Comparison of ENCODE assay signal across 16 cellular contexts in genomic region chr1:30786264-30786991, GRCh38. TPM values are rescaled to one million over a fixed set of nuclear protein-coding genes. Genes with fewer than 3 reads are reported as not detected.
DNase-seq lines count a peak whose midpoint lies in the region; ATAC-seq and TF ChIP-seq lines count a peak whose summit lies in the region.
"Had no signal": no experiment of that assay in that cellular context is flagged by ENCODE, and none has a peak within 500 bp of the region (broad histone marks: within the 10 kb centered on the region; RNA-seq: fewer than 3 reads in every experiment).

No MANE protein-coding gene starts in this region.

- H4K20me1 ChIP-seq in BLaER1, result peaks cover 12% of the 10 kb centered on the region

- peaks cover 49% of the 10 kb centered on the region for H3K4me1 ChIP-seq in BLaER1
- H3K4me1 ChIP-seq in SJSA1 (replicated peaks), result peaks cover 23% of the 10 kb centered on the region
- peaks cover 28% of the 10 kb centered on the region for H3K4me1 ChIP-seq in left ventricle myocardium inferior

- ATAC-seq in HG02938 (IDR thresholded peaks at IDR 0.05; ENCODE audit: unreplicated experiment), result no peak
- ATAC-seq: SK-N-SH treated with all-trans-retinoic acid at 6 μM for 48 hours had no signal

- H3K4me3 ChIP-seq in BLaER1, result no peak overlapping the region
- no peak overlapping the region for H3K4me3 ChIP-seq in SJSA1
- no peak overlapping the region for H3K4me3 ChIP-seq in left ventricle myocardium inferior
- H3K4me3 ChIP-seq: MG63 had no signal

- H3K9me3 ChIP-seq in BLaER1 (no peaks in the 10 kb centered on the region), SJSA1 (replicated peaks) (no peaks in the 10 kb centered on the region), left ventricle myocardium inferior (replicated peaks) (no peaks in the 10 kb centered on the region)
- H3K9me3 ChIP-seq: MG63 had no signal

- intact Hi-C loops in left ventricle myocardium inferior (cut with micrococcal nuclease), result no loop called here

- 0 out of 2 replicates have a peak, but pooled peaks cover 12% of the 10 kb centered on the region for H3K27me3 ChIP-seq in BLaER1
- H3K27me3 ChIP-seq in SJSA1 (replicated peaks), result no peaks in the 10 kb centered on the region
- peaks cover 30% of the 10 kb centered on the region for H3K27me3 ChIP-seq in left ventricle myocardium inferior (ENCODE audit: low read depth)
- H3K27me3 ChIP-seq: MG63 had no signal

- DNase-seq in SJSA1 (ENCODE audit: low read depth in 1 of 2, low spot score in 2 of 2) (peak; percentile 64 to 71), left ventricle myocardium inferior (peak; percentile 32), nucleus accumbens (lab: John Stamatoyannopoulos, UW) (peak in 43 of 56 donors; percentile 25 to 82 (median 50)), NCI-H1048 (lab: John Stamatoyannopoulos, UW) (no peak), amniotic stem cell (lab: John Stamatoyannopoulos, UW) (no peak), DMS 273 (lab: John Stamatoyannopoulos, UW; ENCODE audit: unreplicated experiment) (no peak)
- DNase-seq: activated naive CD4-positive, alpha-beta T cell treated with anti-CD3 and anti-CD28 coated beads, Interleukin-2, amount 10 ng/mL, durations not matched to agents 7 days and 5 days; DMS79 treated with DMSO at 0.1 percent for 48 hours; erythroblast; MG63; NK-92 treated with Interleukin-12 subunit alpha and Interleukin-12 subunit beta, amount 100 ng/mL, for 24 hours; WERI-Rb-1 had no signal

- H3K36me3 ChIP-seq in BLaER1 (no peaks in the 10 kb centered on the region), SJSA1 (no peaks in the 10 kb centered on the region), left ventricle myocardium inferior (no peaks in the 10 kb centered on the region)
- H3K36me3 ChIP-seq: MG63, WERI-Rb-1 had no signal

- H3K9ac ChIP-seq in BLaER1, result no peak overlapping the region

- peak overlapping the region; percentile 28 for H3K4me2 ChIP-seq in BLaER1

- TF ChIP-seq CTCF in left ventricle myocardium inferior (IDR thresholded peaks at IDR 0.05; ENCODE audit: borderline replicate concordance), result no peak

- H3K27ac ChIP-seq in BLaER1, result no peak overlapping the region
- H3K27ac ChIP-seq in SJSA1, result peak overlapping the region; percentile 46; the same call in 1 of the 2 replicates
- peak overlapping the region; percentile 62 for H3K27ac ChIP-seq in left ventricle myocardium inferior (replicated peaks)
- H3K27ac ChIP-seq: WERI-Rb-1 had no signal

RNA-seq across cellular contexts. Expression of gene LAPTM5, which starts 28.9 kb away (rescaled TPM):
- not detected in 2 replicates for total RNA-seq in SJSA1 (2014; rRNA removed; shearing (Covaris generic))
- 18.8 TPM for total RNA-seq in left ventricle myocardium inferior
- total RNA-seq: osteocyte had no signal

Comparison
In these comparisons a context has a peak if more than half of its experiments do, and no peak if none do; other contexts are left out.
1. DNase-seq: peak in SJSA1 (2 of 2), left ventricle myocardium inferior (single experiment) and nucleus accumbens (43 of 56); none in NCI-H1048 (single experiment), amniotic stem cell (single experiment) and DMS 273 (single experiment).
2. RNA of gene LAPTM5, which starts 28.9 kb away (total RNA-seq): 18.8 TPM in left ventricle myocardium inferior (single experiment); not detected in SJSA1; every median in the first group is over 10 times any median in the second.